Comparison of ENCODE assay signal across 8 cellular contexts in genomic region chr17:77374170-77374936, GRCh38.
DNase-seq lines count a peak whose midpoint lies in the region; ATAC-seq and TF ChIP-seq lines count a peak whose summit lies in the region.

No MANE protein-coding gene starts in this region.

- peak overlapping the region; percentile 97 for H3K4me3 Mint-ChIP-seq in activated CD4-positive, alpha-beta memory T cell treated with anti-CD3 and anti-CD28 coated beads for 36 hours

- peaks cover 67% of the 10 kb centered on the region for H3K4me1 Mint-ChIP-seq in activated CD4-positive, alpha-beta memory T cell treated with anti-CD3 and anti-CD28 coated beads for 36 hours (ENCODE audit: low read depth)

- H3K36me3 Mint-ChIP-seq in activated CD4-positive, alpha-beta memory T cell treated with anti-CD3 and anti-CD28 coated beads for 36 hours: peaks cover 4% of the 10 kb centered on the region

- POLR2A ChIA-PET in activated CD4-positive, alpha-beta memory T cell treated with anti-CD3 and anti-CD28 coated beads for 36 hours (lab: Charles Lee): interaction anchor here (0.6 to 3.1 kb wide), 15 partner anchors 8 to 100 kb away, joined by 3 to 26 read pairs (median 4); no protein-coding TSS in a partner anchor

- H3K9me3 ChIP-seq in duodenal mucosa (ENCODE audit: control insufficient read depth in 1 of 2, low read length in 2 of 2) (no peaks in the 10 kb centered on the region), right lobe of liver (no peaks in the 10 kb centered on the region)

- TF ChIP-seq CTCF in right lobe of liver (IDR thresholded peaks at IDR 0.05): peak in 3 of 4 donors; percentile 9 to 23 (median 15)

- peak; percentile 49 to 75 (median 62) for ATAC-seq in right lobe of liver
- ATAC-seq in GM19035 (IDR thresholded peaks at IDR 0.05; ENCODE audit: unreplicated experiment): no peak

- no peaks in the 10 kb centered on the region for H3K27me3 Mint-ChIP-seq in activated CD4-positive, alpha-beta memory T cell treated with anti-CD3 and anti-CD28 coated beads for 36 hours

- peaks cover 51 to 58% of the 10 kb centered on the region in 2 donors for H3K4me1 ChIP-seq in duodenal mucosa (ENCODE audit: control insufficient read depth in 1 of 2, insufficient read depth in 2 of 2, low read length in 2 of 2)
- peaks cover 0 to 71% (median 28%) of the 10 kb centered on the region in 4 donors for H3K4me1 ChIP-seq in right lobe of liver

- H3K27me3 ChIP-seq in duodenal mucosa (ENCODE audit: control insufficient read depth in 1 of 2, insufficient read depth in 2 of 2, low read length in 2 of 2) (no peaks in the 10 kb centered on the region), right lobe of liver (no peaks in the 10 kb centered on the region)

- CTCF ChIA-PET in activated CD4-positive, alpha-beta memory T cell treated with anti-CD3 and anti-CD28 coated beads for 36 hours (lab: Charles Lee): interaction anchor here (0.6 to 4.3 kb wide), 9 partner anchors 15 to 121 kb away, joined by 3 to 30 read pairs (median 12); no protein-coding TSS in a partner anchor

- DNase-seq in DMS114 treated with DMSO at 0.1 percent for 48 hours (lab: John Stamatoyannopoulos, UW; ENCODE audit: unreplicated experiment) (peak; percentile 71), MV-4-11 (lab: John Stamatoyannopoulos, UW) (peak; percentile 52), right lobe of liver (peak; percentile 80 to 88 (median 86)), HK-2 (ENCODE audit: unreplicated experiment) (no peak)
- DNase-seq in activated CD4-positive, alpha-beta memory T cell treated with anti-CD3 and anti-CD28 coated beads for 36 hours: peak; percentile 86
- peak; percentile 72 for DNase-seq in stimulated activated CD4-positive, alpha-beta T cell treated with anti-CD3 and anti-CD28 coated beads, Interleukin-4, amount 100 ng/mL, for 1 hour

- WGBS in right lobe of liver (ENCODE audit: insufficient coverage, low coverage, low lambda C conversion rate, missing lambda C conversion rate): 40% methylated on average over 2 of the region's 34 CpGs

- H3K4me3 ChIP-seq in duodenal mucosa (ENCODE audit: low read depth in 1 of 2, low read length in 2 of 2) (peak overlapping the region; percentile 73 to 76), right lobe of liver (peak overlapping the region; percentile 64 to 66 (median 65))

- no peaks in the 10 kb centered on the region for H3K9me3 Mint-ChIP-seq in activated CD4-positive, alpha-beta memory T cell treated with anti-CD3 and anti-CD28 coated beads for 36 hours

- no peaks in the 10 kb centered on the region for H3K36me3 ChIP-seq in duodenal mucosa (ENCODE audit: control insufficient read depth in 1 of 2, insufficient read depth in 2 of 2, low read length in 2 of 2)
- H3K36me3 ChIP-seq in right lobe of liver: no peaks in the 10 kb centered on the region

- H3K27ac Mint-ChIP-seq in activated CD4-positive, alpha-beta memory T cell treated with anti-CD3 and anti-CD28 coated beads for 36 hours: peak overlapping the region; percentile 89

- H3K27ac ChIP-seq in duodenal mucosa (ENCODE audit: low read depth, low read length) (peak overlapping the region; percentile 81), right lobe of liver (peak overlapping the region; percentile 83 to 94 (median 84))

- intact Hi-C loops in activated CD4-positive, alpha-beta memory T cell treated with anti-CD3 and anti-CD28 coated beads for 36 hours (cut with micrococcal nuclease): loop anchor here (1.0 to 5.0 kb wide), 3 partner anchors 14 to 92 kb away; no protein-coding TSS in a partner anchor
- intact Hi-C loops in right lobe of liver (cut with DNase I): no loop called here

- peak overlapping the region; percentile 60 to 61 for H3K9ac ChIP-seq in duodenal mucosa (ENCODE audit: low read depth in 1 of 2, low read length in 2 of 2)

- peak; percentile 58 for TF ChIP-seq POLR2A in right lobe of liver (IDR thresholded peaks at IDR 0.05)
